Comparison of ENCODE assay signal across 1 cellular context in the genomic region with DNA sequence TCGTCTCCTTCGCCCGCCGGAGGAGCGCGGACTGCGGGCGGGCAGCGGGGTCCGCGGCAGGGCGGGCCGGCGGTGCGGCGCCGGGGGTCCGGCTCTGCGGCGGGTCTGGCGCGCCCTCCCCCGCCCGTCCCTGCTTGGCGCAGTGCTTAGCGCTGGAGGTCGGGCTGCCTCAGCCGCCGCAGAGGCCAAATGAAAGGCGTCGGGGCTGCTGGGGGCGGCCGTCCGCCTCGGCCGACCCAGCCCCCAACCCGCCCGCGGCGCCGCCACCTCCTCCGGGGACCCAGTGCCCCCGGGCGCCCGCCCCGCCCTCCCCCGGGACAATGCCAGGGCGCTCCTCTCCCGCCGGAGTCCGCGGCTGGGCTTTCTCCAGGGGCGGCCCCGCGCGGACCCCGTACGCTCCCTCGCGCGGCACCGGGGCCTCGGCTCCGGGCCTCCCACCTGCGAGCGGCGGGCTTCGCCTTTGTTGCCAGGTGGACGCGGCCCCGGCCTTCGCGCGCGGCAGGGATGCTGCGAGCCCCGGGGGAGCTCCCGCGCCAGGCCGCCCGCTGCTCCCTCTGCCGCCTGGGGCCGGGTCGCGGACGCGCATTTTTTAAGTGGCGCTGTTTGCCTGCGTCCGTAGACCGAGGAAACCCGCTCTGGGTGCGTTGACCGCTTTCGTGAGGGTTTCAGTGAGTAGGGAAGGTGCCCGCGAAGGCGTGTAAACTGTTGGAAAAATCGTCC.
TF ChIP-seq lines count a peak whose summit lies in the region.

No MANE protein-coding gene starts in this region.

TF ChIP-seq in K562, 482 proteins besides CTCF, POLR2A, EP300 and RAD21 (continued from another document and continues in another):
- TF ChIP-seq, protein P1, sequence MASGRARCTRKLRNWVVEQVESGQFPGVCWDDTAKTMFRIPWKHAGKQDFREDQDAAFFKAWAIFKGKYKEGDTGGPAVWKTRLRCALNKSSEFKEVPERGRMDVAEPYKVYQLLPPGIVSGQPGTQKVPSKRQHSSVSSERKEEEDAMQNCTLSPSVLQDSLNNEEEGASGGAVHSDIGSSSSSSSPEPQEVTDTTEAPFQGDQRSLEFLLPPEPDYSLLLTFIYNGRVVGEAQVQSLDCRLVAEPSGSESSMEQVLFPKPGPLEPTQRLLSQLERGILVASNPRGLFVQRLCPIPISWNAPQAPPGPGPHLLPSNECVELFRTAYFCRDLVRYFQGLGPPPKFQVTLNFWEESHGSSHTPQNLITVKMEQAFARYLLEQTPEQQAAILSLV (tag; IDR thresholded peaks at IDR 0.05), result no peak
- TF ChIP-seq BRD9 (IDR thresholded peaks at IDR 0.05; ENCODE audit: low read depth, partially characterized antibody), result no peak
- no peak for TF ChIP-seq ZNF586 (CRISPR knock-in tag; conservative IDR thresholded peaks at IDR 0.05)
- TF ChIP-seq, protein P2, sequence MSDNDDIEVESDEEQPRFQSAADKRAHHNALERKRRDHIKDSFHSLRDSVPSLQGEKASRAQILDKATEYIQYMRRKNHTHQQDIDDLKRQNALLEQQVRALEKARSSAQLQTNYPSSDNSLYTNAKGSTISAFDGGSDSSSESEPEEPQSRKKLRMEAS (CRISPR knock-in tag; IDR thresholded peaks at IDR 0.05), result no peak
- peak; percentile 12 for TF ChIP-seq CCNT2 (IDR thresholded peaks at IDR 0.05; ENCODE audit: borderline replicate concordance, extremely low read depth, insufficient read length, low read depth, low read length)
- TF ChIP-seq, protein P3, sequence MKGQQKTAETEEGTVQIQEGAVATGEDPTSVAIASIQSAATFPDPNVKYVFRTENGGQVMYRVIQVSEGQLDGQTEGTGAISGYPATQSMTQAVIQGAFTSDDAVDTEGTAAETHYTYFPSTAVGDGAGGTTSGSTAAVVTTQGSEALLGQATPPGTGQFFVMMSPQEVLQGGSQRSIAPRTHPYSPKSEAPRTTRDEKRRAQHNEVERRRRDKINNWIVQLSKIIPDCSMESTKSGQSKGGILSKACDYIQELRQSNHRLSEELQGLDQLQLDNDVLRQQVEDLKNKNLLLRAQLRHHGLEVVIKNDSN (CRISPR knock-in tag; IDR thresholded peaks at IDR 0.05), result no peak
- TF ChIP-seq SMAD1 (IDR thresholded peaks at IDR 0.05; ENCODE audit: low read depth, low read length, partially characterized antibody), result peak; percentile 9
- TF ChIP-seq NCOA2 (IDR thresholded peaks at IDR 0.05; ENCODE audit: partially characterized antibody in 2 of 2), result no peak
- TF ChIP-seq LCOR (CRISPR knock-in tag; IDR thresholded peaks at IDR 0.05), result no peak
- no peak for TF ChIP-seq CREB1 (IDR thresholded peaks at IDR 0.05)
- no peak for TF ChIP-seq CREB1 (CRISPR knock-in tag; IDR thresholded peaks at IDR 0.05)
- TF ChIP-seq POLR2G (IDR thresholded peaks at IDR 0.05; ENCODE audit: low read depth, low read length), result peak; percentile 65
- TF ChIP-seq FOSL1 (tag; conservative IDR thresholded peaks at IDR 0.05), result no peak
- TF ChIP-seq, protein P4, sequence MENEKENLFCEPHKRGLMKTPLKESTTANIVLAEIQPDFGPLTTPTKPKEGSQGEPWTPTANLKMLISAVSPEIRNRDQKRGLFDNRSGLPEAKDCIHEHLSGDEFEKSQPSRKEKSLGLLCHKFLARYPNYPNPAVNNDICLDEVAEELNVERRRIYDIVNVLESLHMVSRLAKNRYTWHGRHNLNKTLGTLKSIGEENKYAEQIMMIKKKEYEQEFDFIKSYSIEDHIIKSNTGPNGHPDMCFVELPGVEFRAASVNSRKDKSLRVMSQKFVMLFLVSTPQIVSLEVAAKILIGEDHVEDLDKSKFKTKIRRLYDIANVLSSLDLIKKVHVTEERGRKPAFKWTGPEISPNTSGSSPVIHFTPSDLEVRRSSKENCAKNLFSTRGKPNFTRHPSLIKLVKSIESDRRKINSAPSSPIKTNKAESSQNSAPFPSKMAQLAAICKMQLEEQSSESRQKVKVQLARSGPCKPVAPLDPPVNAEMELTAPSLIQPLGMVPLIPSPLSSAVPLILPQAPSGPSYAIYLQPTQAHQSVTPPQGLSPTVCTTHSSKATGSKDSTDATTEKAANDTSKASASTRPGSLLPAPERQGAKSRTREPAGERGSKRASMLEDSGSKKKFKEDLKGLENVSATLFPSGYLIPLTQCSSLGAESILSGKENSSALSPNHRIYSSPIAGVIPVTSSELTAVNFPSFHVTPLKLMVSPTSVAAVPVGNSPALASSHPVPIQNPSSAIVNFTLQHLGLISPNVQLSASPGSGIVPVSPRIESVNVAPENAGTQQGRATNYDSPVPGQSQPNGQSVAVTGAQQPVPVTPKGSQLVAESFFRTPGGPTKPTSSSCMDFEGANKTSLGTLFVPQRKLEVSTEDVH (IDR thresholded peaks at IDR 0.05; ENCODE audit: low read depth, partially characterized antibody), result no peak
- no peak for TF ChIP-seq ILK (tag; IDR thresholded peaks at IDR 0.05; ENCODE audit: borderline replicate concordance, low read depth)
- TF ChIP-seq HNRNPK (IDR thresholded peaks at IDR 0.05; ENCODE audit: low read depth, low read length, poor library complexity, severe bottlenecking), result no peak
- TF ChIP-seq FOXP1 (CRISPR knock-in tag; IDR thresholded peaks at IDR 0.05), result no peak
- TF ChIP-seq MYC (IDR thresholded peaks at IDR 0.05; ENCODE audit: low read depth, low read length), result 0 out of 2 replicates have a peak, but pooled peaks have one; percentile 12
- no peak for TF ChIP-seq MYC (CRISPR knock-in tag; IDR thresholded peaks at IDR 0.05; ENCODE audit: borderline replicate concordance, low read depth)
- no peak for TF ChIP-seq ZNF785 (CRISPR knock-in tag; IDR thresholded peaks at IDR 0.05)
- TF ChIP-seq, protein P5, sequence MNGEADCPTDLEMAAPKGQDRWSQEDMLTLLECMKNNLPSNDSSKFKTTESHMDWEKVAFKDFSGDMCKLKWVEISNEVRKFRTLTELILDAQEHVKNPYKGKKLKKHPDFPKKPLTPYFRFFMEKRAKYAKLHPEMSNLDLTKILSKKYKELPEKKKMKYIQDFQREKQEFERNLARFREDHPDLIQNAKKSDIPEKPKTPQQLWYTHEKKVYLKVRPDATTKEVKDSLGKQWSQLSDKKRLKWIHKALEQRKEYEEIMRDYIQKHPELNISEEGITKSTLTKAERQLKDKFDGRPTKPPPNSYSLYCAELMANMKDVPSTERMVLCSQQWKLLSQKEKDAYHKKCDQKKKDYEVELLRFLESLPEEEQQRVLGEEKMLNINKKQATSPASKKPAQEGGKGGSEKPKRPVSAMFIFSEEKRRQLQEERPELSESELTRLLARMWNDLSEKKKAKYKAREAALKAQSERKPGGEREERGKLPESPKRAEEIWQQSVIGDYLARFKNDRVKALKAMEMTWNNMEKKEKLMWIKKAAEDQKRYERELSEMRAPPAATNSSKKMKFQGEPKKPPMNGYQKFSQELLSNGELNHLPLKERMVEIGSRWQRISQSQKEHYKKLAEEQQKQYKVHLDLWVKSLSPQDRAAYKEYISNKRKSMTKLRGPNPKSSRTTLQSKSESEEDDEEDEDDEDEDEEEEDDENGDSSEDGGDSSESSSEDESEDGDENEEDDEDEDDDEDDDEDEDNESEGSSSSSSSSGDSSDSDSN (IDR thresholded peaks at IDR 0.05; ENCODE audit: borderline replicate concordance in 1 of 2, low read depth in 2 of 2, low read length in 2 of 2), result peak; percentile 58 to 84; a peak in 3 of 4 replicates
- TF ChIP-seq KLF1 (tag; IDR thresholded peaks at IDR 0.05), result peak; percentile 0; the same call in 1 of the 2 replicates
- TF ChIP-seq ZBTB1 (CRISPR knock-in tag; IDR thresholded peaks at IDR 0.05; ENCODE audit: borderline replicate concordance, low read depth), result no peak
- no peak for TF ChIP-seq HOXB6 (CRISPR knock-in tag; IDR thresholded peaks at IDR 0.05; ENCODE audit: borderline replicate concordance)
- TF ChIP-seq, protein P6, sequence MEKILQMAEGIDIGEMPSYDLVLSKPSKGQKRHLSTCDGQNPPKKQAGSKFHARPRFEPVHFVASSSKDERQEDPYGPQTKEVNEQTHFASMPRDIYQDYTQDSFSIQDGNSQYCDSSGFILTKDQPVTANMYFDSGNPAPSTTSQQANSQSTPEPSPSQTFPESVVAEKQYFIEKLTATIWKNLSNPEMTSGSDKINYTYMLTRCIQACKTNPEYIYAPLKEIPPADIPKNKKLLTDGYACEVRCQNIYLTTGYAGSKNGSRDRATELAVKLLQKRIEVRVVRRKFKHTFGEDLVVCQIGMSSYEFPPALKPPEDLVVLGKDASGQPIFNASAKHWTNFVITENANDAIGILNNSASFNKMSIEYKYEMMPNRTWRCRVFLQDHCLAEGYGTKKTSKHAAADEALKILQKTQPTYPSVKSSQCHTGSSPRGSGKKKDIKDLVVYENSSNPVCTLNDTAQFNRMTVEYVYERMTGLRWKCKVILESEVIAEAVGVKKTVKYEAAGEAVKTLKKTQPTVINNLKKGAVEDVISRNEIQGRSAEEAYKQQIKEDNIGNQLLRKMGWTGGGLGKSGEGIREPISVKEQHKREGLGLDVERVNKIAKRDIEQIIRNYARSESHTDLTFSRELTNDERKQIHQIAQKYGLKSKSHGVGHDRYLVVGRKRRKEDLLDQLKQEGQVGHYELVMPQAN (IDR thresholded peaks at IDR 0.05; ENCODE audit: borderline replicate concordance), result no peak
- no peak for TF ChIP-seq FOXA1 (IDR thresholded peaks at IDR 0.05; ENCODE audit: borderline replicate concordance)
- peak; percentile 20; the same call in 1 of the 2 replicates for TF ChIP-seq MTA3 (IDR thresholded peaks at IDR 0.05; ENCODE audit: borderline replicate concordance)
- TF ChIP-seq, protein P7, sequence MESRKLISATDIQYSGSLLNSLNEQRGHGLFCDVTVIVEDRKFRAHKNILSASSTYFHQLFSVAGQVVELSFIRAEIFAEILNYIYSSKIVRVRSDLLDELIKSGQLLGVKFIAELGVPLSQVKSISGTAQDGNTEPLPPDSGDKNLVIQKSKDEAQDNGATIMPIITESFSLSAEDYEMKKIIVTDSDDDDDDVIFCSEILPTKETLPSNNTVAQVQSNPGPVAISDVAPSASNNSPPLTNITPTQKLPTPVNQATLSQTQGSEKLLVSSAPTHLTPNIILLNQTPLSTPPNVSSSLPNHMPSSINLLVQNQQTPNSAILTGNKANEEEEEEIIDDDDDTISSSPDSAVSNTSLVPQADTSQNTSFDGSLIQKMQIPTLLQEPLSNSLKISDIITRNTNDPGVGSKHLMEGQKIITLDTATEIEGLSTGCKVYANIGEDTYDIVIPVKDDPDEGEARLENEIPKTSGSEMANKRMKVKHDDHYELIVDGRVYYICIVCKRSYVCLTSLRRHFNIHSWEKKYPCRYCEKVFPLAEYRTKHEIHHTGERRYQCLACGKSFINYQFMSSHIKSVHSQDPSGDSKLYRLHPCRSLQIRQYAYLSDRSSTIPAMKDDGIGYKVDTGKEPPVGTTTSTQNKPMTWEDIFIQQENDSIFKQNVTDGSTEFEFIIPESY (CRISPR knock-in tag; IDR thresholded peaks at IDR 0.05), result no peak
- TF ChIP-seq, protein P8, sequence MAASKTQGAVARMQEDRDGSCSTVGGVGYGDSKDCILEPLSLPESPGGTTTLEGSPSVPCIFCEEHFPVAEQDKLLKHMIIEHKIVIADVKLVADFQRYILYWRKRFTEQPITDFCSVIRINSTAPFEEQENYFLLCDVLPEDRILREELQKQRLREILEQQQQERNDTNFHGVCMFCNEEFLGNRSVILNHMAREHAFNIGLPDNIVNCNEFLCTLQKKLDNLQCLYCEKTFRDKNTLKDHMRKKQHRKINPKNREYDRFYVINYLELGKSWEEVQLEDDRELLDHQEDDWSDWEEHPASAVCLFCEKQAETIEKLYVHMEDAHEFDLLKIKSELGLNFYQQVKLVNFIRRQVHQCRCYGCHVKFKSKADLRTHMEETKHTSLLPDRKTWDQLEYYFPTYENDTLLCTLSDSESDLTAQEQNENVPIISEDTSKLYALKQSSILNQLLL (CRISPR knock-in tag; IDR thresholded peaks at IDR 0.05; ENCODE audit: borderline replicate concordance), result no peak
- peak; percentile 42 for TF ChIP-seq HMGN3 (IDR thresholded peaks at IDR 0.05; ENCODE audit: borderline replicate concordance, extremely low read depth, insufficient read length, low read depth, low read length)
- no peak for TF ChIP-seq ZSCAN29 (IDR thresholded peaks at IDR 0.05)
- TF ChIP-seq CBFA2T2 (conservative IDR thresholded peaks at IDR 0.05), result no peak
- no peak for TF ChIP-seq ZNF707 (CRISPR knock-in tag; conservative IDR thresholded peaks at IDR 0.05)
- TF ChIP-seq CHD1 (IDR thresholded peaks at IDR 0.05; ENCODE audit: low read length), result no peak
- no peak for TF ChIP-seq MCM3 (IDR thresholded peaks at IDR 0.05)
- TF ChIP-seq ZNF384 (IDR thresholded peaks at IDR 0.05; ENCODE audit: low read depth, low read length), result no peak
- TF ChIP-seq NFIX (CRISPR knock-in tag; IDR thresholded peaks at IDR 0.05; ENCODE audit: low read depth), result no peak
- TF ChIP-seq XRCC5 (IDR thresholded peaks at IDR 0.05; ENCODE audit: low read depth, low read length), result no peak
- no peak for TF ChIP-seq ZNF766 (CRISPR knock-in tag; conservative IDR thresholded peaks at IDR 0.05)
- TF ChIP-seq SP1 (CRISPR knock-in tag; IDR thresholded peaks at IDR 0.05), result no peak
- TF ChIP-seq, protein P9, sequence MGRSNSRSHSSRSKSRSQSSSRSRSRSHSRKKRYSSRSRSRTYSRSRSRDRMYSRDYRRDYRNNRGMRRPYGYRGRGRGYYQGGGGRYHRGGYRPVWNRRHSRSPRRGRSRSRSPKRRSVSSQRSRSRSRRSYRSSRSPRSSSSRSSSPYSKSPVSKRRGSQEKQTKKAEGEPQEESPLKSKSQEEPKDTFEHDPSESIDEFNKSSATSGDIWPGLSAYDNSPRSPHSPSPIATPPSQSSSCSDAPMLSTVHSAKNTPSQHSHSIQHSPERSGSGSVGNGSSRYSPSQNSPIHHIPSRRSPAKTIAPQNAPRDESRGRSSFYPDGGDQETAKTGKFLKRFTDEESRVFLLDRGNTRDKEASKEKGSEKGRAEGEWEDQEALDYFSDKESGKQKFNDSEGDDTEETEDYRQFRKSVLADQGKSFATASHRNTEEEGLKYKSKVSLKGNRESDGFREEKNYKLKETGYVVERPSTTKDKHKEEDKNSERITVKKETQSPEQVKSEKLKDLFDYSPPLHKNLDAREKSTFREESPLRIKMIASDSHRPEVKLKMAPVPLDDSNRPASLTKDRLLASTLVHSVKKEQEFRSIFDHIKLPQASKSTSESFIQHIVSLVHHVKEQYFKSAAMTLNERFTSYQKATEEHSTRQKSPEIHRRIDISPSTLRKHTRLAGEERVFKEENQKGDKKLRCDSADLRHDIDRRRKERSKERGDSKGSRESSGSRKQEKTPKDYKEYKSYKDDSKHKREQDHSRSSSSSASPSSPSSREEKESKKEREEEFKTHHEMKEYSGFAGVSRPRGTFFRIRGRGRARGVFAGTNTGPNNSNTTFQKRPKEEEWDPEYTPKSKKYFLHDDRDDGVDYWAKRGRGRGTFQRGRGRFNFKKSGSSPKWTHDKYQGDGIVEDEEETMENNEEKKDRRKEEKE (IDR thresholded peaks at IDR 0.05; ENCODE audit: borderline replicate concordance in 1 of 2, control insufficient read depth in 1 of 2, low read depth in 2 of 2, low read length in 1 of 2), result no peak
- no peak for TF ChIP-seq DPF2 (IDR thresholded peaks at IDR 0.05)
- no peak for TF ChIP-seq MAFK (IDR thresholded peaks at IDR 0.05; ENCODE audit: low read length)
